16 cellular contexts compared by ENCODE assay signal in genomic region chr3:127286571-127287140, GRCh38. TPM values are rescaled to one million over a fixed set of nuclear protein-coding genes. Genes with fewer than 3 reads are reported as not detected.
DNase-seq lines count a peak whose midpoint lies in the region; TF ChIP-seq lines count a peak whose summit lies in the region.
"Had no signal": no experiment of that assay in that cellular context is flagged by ENCODE, and none has a peak within 500 bp of the region (broad histone marks: within the 10 kb centered on the region; RNA-seq: fewer than 3 reads in every experiment).

No MANE protein-coding gene starts in this region.

- TF ChIP-seq POLR2A in ovary (IDR thresholded peaks at IDR 0.05) (no peak), tibial nerve (IDR thresholded peaks at IDR 0.05) (no peak)

- TF ChIP-seq EP300 in ovary (IDR thresholded peaks at IDR 0.05) = no peak
- no peak for TF ChIP-seq EP300 in tibial nerve (IDR thresholded peaks at IDR 0.05)

- H3K4me3 ChIP-seq in WI38 (ENCODE audit: low read depth, low read length) (peak overlapping the region; percentile 32), ovary (no peak overlapping the region), tibial nerve (no peak overlapping the region)
- H3K4me3 ChIP-seq: right atrium auricular region had no signal

- H3K36me3 ChIP-seq in ovary = no peaks in the 10 kb centered on the region
- H3K36me3 ChIP-seq in tibial nerve = no peaks in the 10 kb centered on the region
- H3K36me3 ChIP-seq: right atrium auricular region had no signal

- intact Hi-C loops in ovary (cut with DNase I) = no loop called here

- TF ChIP-seq CTCF in WI38 (IDR thresholded peaks at IDR 0.05; ENCODE audit: low read depth, low read length) (no peak), ovary (IDR thresholded peaks at IDR 0.05) (no peak), tibial nerve (IDR thresholded peaks at IDR 0.05) (no peak)

- no peaks in the 10 kb centered on the region for H3K27me3 ChIP-seq in ovary
- H3K27me3 ChIP-seq in tibial nerve = no peaks in the 10 kb centered on the region
- H3K27me3 ChIP-seq: right atrium auricular region had no signal

- no peak overlapping the region for H3K27ac ChIP-seq in ovary
- H3K27ac ChIP-seq in tibial nerve = no peak overlapping the region
- H3K27ac ChIP-seq: right atrium auricular region had no signal

- H3K4me1 ChIP-seq in ovary (ENCODE audit: insufficient read depth) = no peaks in the 10 kb centered on the region
- no peaks in the 10 kb centered on the region for H3K4me1 ChIP-seq in tibial nerve
- H3K4me1 ChIP-seq: right atrium auricular region had no signal

- H3K9me3 ChIP-seq in ovary = no peaks in the 10 kb centered on the region
- no peaks in the 10 kb centered on the region for H3K9me3 ChIP-seq in tibial nerve
- H3K9me3 ChIP-seq: right atrium auricular region had no signal

- WGBS in ovary, 3 donors = 74 to 80% (median 78%) methylated on average over 9 of the region's 9 CpGs
- 76 to 83% methylated on average over 9 of the region's 9 CpGs for WGBS in tibial nerve, 2 donors

- DNase-seq in AG20443 (ENCODE audit: low spot score) = peak; percentile 35
- DNase-seq in HK-2 (ENCODE audit: unreplicated experiment) = peak; percentile 32
- peak; percentile 81 for DNase-seq in kidney glomerular epithelial cell (lab: John Stamatoyannopoulos, UW)
- no peak for DNase-seq in NCI-H128 (lab: John Stamatoyannopoulos, UW; ENCODE audit: unreplicated experiment)
- DNase-seq in ovary = no peak
- no peak for DNase-seq in pons (ENCODE audit: low spot score)
- DNase-seq in tibial nerve (ENCODE audit: low spot score in 2 of 2) = no peak
- DNase-seq: activated CD8-positive, alpha-beta T cell treated with anti-CD3 and anti-CD28 coated beads, Interleukin-2, amount 10 ng/mL, durations not matched to agents 7 days and 5 days; activated naive CD4-positive, alpha-beta T cell; immature natural killer cell; Karpas-422; naive B cell; stimulated activated naive CD8-positive, alpha-beta T cell treated with anti-CD3 and anti-CD28 coated beads, Interleukin-15, amount 100 ng/mL, for 72 hours; T-helper 9 cell had no signal

RNA-seq across cellular contexts. Expression of gene PRR20G, which starts 1.2 kb away (rescaled TPM):
- not detected for total RNA-seq in ovary
- not detected for polyA plus RNA-seq in ovary
- not detected for total RNA-seq in tibial nerve
- total RNA-seq: activated CD8-positive, alpha-beta T cell treated with anti-CD3 and anti-CD28 coated beads, Interleukin-2, amount 10 ng/mL, durations not matched to agents 7 days and 5 days; right atrium auricular region had no signal
- polyA plus RNA-seq: immature natural killer cell had no signal

Comparison
In these comparisons a context has a peak if more than half of its experiments do, and no peak if none do; other contexts are left out.
1. DNase-seq: peak in AG20443 (single experiment), HK-2 (single experiment) and kidney glomerular epithelial cell (single experiment); none in NCI-H128 (single experiment), ovary (0 of 5), pons (single experiment) and tibial nerve (0 of 2).